ENCODE assay signal across 17 cellular contexts in the genomic region with DNA sequence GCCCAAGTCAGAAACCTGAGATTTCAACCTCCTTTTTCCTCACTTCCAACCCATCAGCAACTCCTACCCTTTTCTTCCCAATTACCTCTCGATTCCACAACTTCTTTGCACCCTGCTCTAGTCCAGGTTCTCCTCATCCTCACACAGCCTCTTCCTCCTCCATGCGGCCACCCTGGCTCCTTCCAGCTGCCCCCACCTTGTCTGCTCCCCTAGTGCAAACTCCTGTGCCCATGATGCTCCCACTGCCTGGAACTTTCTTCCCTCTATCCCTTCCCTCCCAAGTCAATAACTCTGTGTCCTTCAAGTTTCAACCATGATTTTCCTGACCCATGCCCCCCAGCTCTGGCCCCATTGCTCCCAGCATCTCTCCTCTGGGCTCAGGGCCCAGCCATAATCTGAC. TPM values are rescaled to one million over a fixed set of nuclear protein-coding genes. Genes with fewer than 3 reads are reported as not detected.
DNase-seq lines count a peak whose midpoint lies in the region; ATAC-seq, FAIRE-seq and TF ChIP-seq lines count a peak whose summit lies in the region.
"Had no signal": no experiment of that assay in that cellular context is flagged by ENCODE, and none has a peak within 500 bp of the region (broad histone marks: within the 10 kb centered on the region; RNA-seq: fewer than 3 reads in every experiment).

No MANE protein-coding gene starts in this region.

- H3K4me2 ChIP-seq in DND-41 (ENCODE audit: insufficient read depth, low read length): no peak overlapping the region

- no peak for TF ChIP-seq POLR2A in GM18505 (IDR thresholded peaks at IDR 0.05; ENCODE audit: borderline replicate concordance, extremely low read depth, insufficient read depth, insufficient read length)

- intact Hi-C loops in activated T-helper 2 cell treated with anti-CD3 and anti-CD28 coated beads, Interferon-gamma antibody, Interleukin-2, Interleukin-4, amounts not matched to agents 10 μg/mL and 5 μg/mL and 100 μg/mL, durations not matched to agents 14 hours and 24 hours and 36 hours (cut with micrococcal nuclease): no loop called here
- intact Hi-C loops in sciatic nerve (cut with DNase I): loop anchor here (5.0 kb wide), 1 partner anchor 44 kb away; no protein-coding TSS in a partner anchor

- no peaks in the 10 kb centered on the region for H4K20me1 ChIP-seq in DND-41 (ENCODE audit: insufficient read depth, low read length)

- H3K79me2 ChIP-seq in ACC112 (ENCODE audit: control insufficient read depth, insufficient read depth, low read length, unreplicated experiment) (no peaks in the 10 kb centered on the region), DND-41 (ENCODE audit: insufficient read depth, low read length) (no peaks in the 10 kb centered on the region)

- no peak for ATAC-seq in DND-41 (ENCODE audit: insufficient read depth, low read depth)
- no peak for ATAC-seq in naive B cell (ENCODE audit: low read depth in 2 of 2)
- ATAC-seq in GM18505 (IDR thresholded peaks at IDR 0.05; ENCODE audit: unreplicated experiment): no peak
- ATAC-seq in sciatic nerve: no peak
- ATAC-seq: HepG2 had no signal

- FAIRE-seq in urothelium cell line (lab: Jason Lieb, UNC): no peak
- FAIRE-seq: HepG2 had no signal

- peaks cover 4% of the 10 kb centered on the region for H3K9me3 ChIP-seq in DND-41 (ENCODE audit: insufficient read depth, low read length, severe bottlenecking)
- H3K9me3 ChIP-seq: right atrium auricular region had no signal

- H2AFZ ChIP-seq in ACC112 (ENCODE audit: low read length, unreplicated experiment) (no peak overlapping the region), DND-41 (ENCODE audit: low read depth, low read length) (no peak overlapping the region)

- no peak for DNase-seq in DND-41
- no peak for DNase-seq in activated T-helper 2 cell treated with anti-CD3 and anti-CD28 coated beads, Interferon-gamma antibody, Interleukin-2, Interleukin-4, amounts not matched to agents 10 μg/mL and 5 μg/mL and 100 μg/mL, durations not matched to agents 14 hours and 24 hours and 36 hours (ENCODE audit: low spot score)
- DNase-seq in naive B cell: no peak
- no peak for DNase-seq in urothelium cell line (ENCODE audit: low spot score)
- DNase-seq in AML-193 (lab: John Stamatoyannopoulos, UW): no peak
- no peak for DNase-seq in sciatic nerve (ENCODE audit: low spot score)
- DNase-seq: DMS79 treated with DMSO at 0.1 percent for 48 hours; endodermal cell; NCI-H1048; stimulated activated CD4-positive, alpha-beta T cell treated with anti-CD3 and anti-CD28 coated beads, Interleukin-2, amount 100 ng/mL, for 48 hours had no signal

- no peak overlapping the region for H3K9ac ChIP-seq in DND-41 (ENCODE audit: low read depth, low read length)

- H3K27ac ChIP-seq in ACC112 (ENCODE audit: low read depth, low read length) (peak overlapping the region; percentile 52; the same call in 1 of the 2 replicates), DND-41 (ENCODE audit: low read length) (peak overlapping the region; percentile 75)
- H3K27ac ChIP-seq: right atrium auricular region had no signal

- peaks cover 3% of the 10 kb centered on the region for H3K27me3 Mint-ChIP-seq in activated T-helper 2 cell treated with anti-CD3 and anti-CD28 coated beads, Interferon-gamma antibody, Interleukin-2, Interleukin-4, amounts not matched to agents 10 μg/mL and 5 μg/mL and 100 μg/mL, durations not matched to agents 14 hours and 24 hours and 36 hours (ENCODE audit: low read depth)
- no peaks in the 10 kb centered on the region for H3K27me3 Mint-ChIP-seq in naive B cell
- H3K27me3 Mint-ChIP-seq: activated CD4-positive, alpha-beta T cell treated with anti-CD3 and anti-CD28 coated beads, Interleukin-2, amount 10 ng/mL, durations not matched to agents 7 days and 5 days had no signal

- peak overlapping the region; percentile 90 for H3K27ac Mint-ChIP-seq in activated T-helper 2 cell treated with anti-CD3 and anti-CD28 coated beads, Interferon-gamma antibody, Interleukin-2, Interleukin-4, amounts not matched to agents 10 μg/mL and 5 μg/mL and 100 μg/mL, durations not matched to agents 14 hours and 24 hours and 36 hours
- H3K27ac Mint-ChIP-seq in naive B cell: peak overlapping the region; percentile 88 to 99 (median 98)
- H3K27ac Mint-ChIP-seq: endodermal cell had no signal

- H3K36me3 Mint-ChIP-seq in activated T-helper 2 cell treated with anti-CD3 and anti-CD28 coated beads, Interferon-gamma antibody, Interleukin-2, Interleukin-4, amounts not matched to agents 10 μg/mL and 5 μg/mL and 100 μg/mL, durations not matched to agents 14 hours and 24 hours and 36 hours (ENCODE audit: low read depth): peaks cover 38% of the 10 kb centered on the region
- H3K36me3 Mint-ChIP-seq in naive B cell: peaks cover 10 to 18% of the 10 kb centered on the region in 2 donors

- peak overlapping the region; percentile 4 for H3K4me3 Mint-ChIP-seq in activated T-helper 2 cell treated with anti-CD3 and anti-CD28 coated beads, Interferon-gamma antibody, Interleukin-2, Interleukin-4, amounts not matched to agents 10 μg/mL and 5 μg/mL and 100 μg/mL, durations not matched to agents 14 hours and 24 hours and 36 hours (ENCODE audit: low read depth)
- peak overlapping the region in 4 of 8 donors; percentile 61 to 85 (median 80) for H3K4me3 Mint-ChIP-seq in naive B cell
- H3K4me3 Mint-ChIP-seq: activated CD4-positive, alpha-beta T cell treated with anti-CD3 and anti-CD28 coated beads, Interleukin-2, amount 10 ng/mL, durations not matched to agents 7 days and 5 days; endodermal cell had no signal

- peaks cover 20% of the 10 kb centered on the region for H3K4me1 ChIP-seq in ACC112 (ENCODE audit: control insufficient read depth, insufficient read depth, low read length, unreplicated experiment)
- peaks cover 24% of the 10 kb centered on the region for H3K4me1 ChIP-seq in DND-41 (ENCODE audit: insufficient read depth, low read length)

- H3K4me1 Mint-ChIP-seq in activated T-helper 2 cell treated with anti-CD3 and anti-CD28 coated beads, Interferon-gamma antibody, Interleukin-2, Interleukin-4, amounts not matched to agents 10 μg/mL and 5 μg/mL and 100 μg/mL, durations not matched to agents 14 hours and 24 hours and 36 hours (ENCODE audit: low read depth): peaks cover 34% of the 10 kb centered on the region
- H3K4me1 Mint-ChIP-seq in naive B cell: peaks cover 57 to 84% (median 63%) of the 10 kb centered on the region in 3 donors
- H3K4me1 Mint-ChIP-seq: endodermal cell had no signal

- TF ChIP-seq CTCF in DND-41 (IDR thresholded peaks at IDR 0.05; ENCODE audit: borderline replicate concordance, extremely low read depth, low read length, poor library complexity, severe bottlenecking): no peak

- no peaks in the 10 kb centered on the region for H3K36me3 ChIP-seq in ACC112 (ENCODE audit: insufficient read depth, low read length)
- peaks cover 3% of the 10 kb centered on the region; the same call in 1 of the 2 replicates for H3K36me3 ChIP-seq in DND-41 (ENCODE audit: insufficient read depth, low read length)
- H3K36me3 ChIP-seq: right atrium auricular region had no signal

- H3K27me3 ChIP-seq in ACC112 (ENCODE audit: insufficient read depth, low read length) (no peaks in the 10 kb centered on the region), DND-41 (ENCODE audit: insufficient read depth, low read length, poor library complexity) (no peaks in the 10 kb centered on the region)
- H3K27me3 ChIP-seq: left lung, right atrium auricular region had no signal

- H3K4me3 ChIP-seq in ACC112 (ENCODE audit: low read depth, low read length) (no peak overlapping the region), DND-41 (ENCODE audit: low read depth in 1 of 2, low read length in 2 of 2) (no peak overlapping the region)
- H3K4me3 ChIP-seq: left lung, right atrium auricular region had no signal

- peaks cover 12% of the 10 kb centered on the region for H3K9me3 Mint-ChIP-seq in activated T-helper 2 cell treated with anti-CD3 and anti-CD28 coated beads, Interferon-gamma antibody, Interleukin-2, Interleukin-4, amounts not matched to agents 10 μg/mL and 5 μg/mL and 100 μg/mL, durations not matched to agents 14 hours and 24 hours and 36 hours
- peaks cover 0 to 9% (median 4%) of the 10 kb centered on the region in 7 donors for H3K9me3 Mint-ChIP-seq in naive B cell

RNA-seq across cellular contexts. Expression of gene SELPLG, which starts 17.3 kb away (rescaled TPM):
- 52.1 and 55.6 TPM in 2 replicates for total RNA-seq in activated T-helper 2 cell treated with anti-CD3 and anti-CD28 coated beads, Interferon-gamma antibody, Interleukin-2, Interleukin-4, amounts not matched to agents 10 μg/mL and 5 μg/mL and 100 μg/mL, durations not matched to agents 14 hours and 24 hours and 36 hours
- polyA plus RNA-seq in naive B cell (ENCODE audit: low read depth in 6 of 6): 10 to 100 TPM; 28.4 to 56.4 (median 36.0) TPM
- 12.3 TPM for total RNA-seq in sciatic nerve
- total RNA-seq: HepG2 had no signal

RNA-seq across cellular contexts. Expression of gene TMEM119, which starts 18.5 kb away (rescaled TPM):
- not detected in 2 replicates for total RNA-seq in activated T-helper 2 cell treated with anti-CD3 and anti-CD28 coated beads, Interferon-gamma antibody, Interleukin-2, Interleukin-4, amounts not matched to agents 10 μg/mL and 5 μg/mL and 100 μg/mL, durations not matched to agents 14 hours and 24 hours and 36 hours
- not detected for polyA plus RNA-seq in naive B cell (ENCODE audit: low read depth in 6 of 6)
- total RNA-seq in sciatic nerve: 31.1 TPM
- total RNA-seq: HepG2 had no signal
- polyA plus RNA-seq: HepG2, neural cell had no signal

RNA-seq across cellular contexts. Expression of gene ISCU, which starts 54.0 kb away (rescaled TPM):
- total RNA-seq in activated T-helper 2 cell treated with anti-CD3 and anti-CD28 coated beads, Interferon-gamma antibody, Interleukin-2, Interleukin-4, amounts not matched to agents 10 μg/mL and 5 μg/mL and 100 μg/mL, durations not matched to agents 14 hours and 24 hours and 36 hours: 62.9 and 63.5 TPM in 2 replicates
- polyA plus RNA-seq in naive B cell (ENCODE audit: low read depth in 6 of 6): 100 to 1,000 TPM; 316 to 418 (median 365) TPM
- 132 TPM for total RNA-seq in sciatic nerve

RNA-seq across cellular contexts. Expression of gene SART3, which starts 55.4 kb away (rescaled TPM):
- total RNA-seq in activated T-helper 2 cell treated with anti-CD3 and anti-CD28 coated beads, Interferon-gamma antibody, Interleukin-2, Interleukin-4, amounts not matched to agents 10 μg/mL and 5 μg/mL and 100 μg/mL, durations not matched to agents 14 hours and 24 hours and 36 hours: 85.8 and 92.6 TPM in 2 replicates
- 10 to 100 TPM; 24.7 to 57.9 (median 36.4) TPM for polyA plus RNA-seq in naive B cell (ENCODE audit: low read depth in 6 of 6)
- 56.4 TPM for total RNA-seq in sciatic nerve

Comparison
In these comparisons a context has a peak if more than half of its experiments do, and no peak if none do; other contexts are left out.
1. RNA of gene TMEM119, which starts 18.5 kb away (total RNA-seq): 31.1 TPM in sciatic nerve (single experiment); not detected in activated T-helper 2 cell treated with anti-CD3 and anti-CD28 coated beads, Interferon-gamma antibody, Interleukin-2, Interleukin-4, amounts not matched to agents 10 μg/mL and 5 μg/mL and 100 μg/mL, durations not matched to agents 14 hours and 24 hours and 36 hours; every median in the first group is over 10 times any median in the second.